Comparison of ENCODE assay signal across 8 cellular contexts in genomic region chr17:30323895-30324319, GRCh38. TPM values are rescaled to one million over a fixed set of nuclear protein-coding genes. Genes with fewer than 3 reads are reported as not detected.
DNase-seq lines count a peak whose midpoint lies in the region; ATAC-seq and TF ChIP-seq lines count a peak whose summit lies in the region.

No MANE protein-coding gene starts in this region.

- in situ Hi-C loops in GM13977 (cut with MboI; ENCODE audit: low pct_unique_long_range_greater_than_20kb, low sequenced_read_pairs, unreplicated experiment) = no loop called here

- no peaks in the 10 kb centered on the region for H3K4me1 ChIP-seq in prostate gland (replicated peaks)

- intact Hi-C loops in left colon (cut with DNase I, micrococcal nuclease) = no loop called here
- intact Hi-C loops in prostate gland (cut with DNase I) = no loop called here

- DNase-seq in GM13977 (ENCODE audit: low spot score) (peak; percentile 40), NCI-H345 treated with DMSO at 0.1 percent for 48 hours (lab: John Stamatoyannopoulos, UW; ENCODE audit: unreplicated experiment) (peak; percentile 14), activated T-cell treated with anti-CD3 and anti-CD28 coated beads for 48 hours (ENCODE audit: low read depth) (peak; percentile 11), left colon (peak in 1 of 2 donors; percentile 34), NCI-H82 (lab: John Stamatoyannopoulos, UW) (no peak), prostate gland (ENCODE audit: low spot score) (no peak)

- ATAC-seq in left colon (peak; percentile 54), HG02885 (IDR thresholded peaks at IDR 0.05; ENCODE audit: poor library complexity, unreplicated experiment) (no peak), HG03520 (IDR thresholded peaks at IDR 0.05; ENCODE audit: unreplicated experiment) (no peak)

- TF ChIP-seq CTCF in GM13977 (IDR thresholded peaks at IDR 0.05; ENCODE audit: extremely low read depth, insufficient read depth, missing control alignments) (no peak), prostate gland (IDR thresholded peaks at IDR 0.05) (no peak)

- no peak overlapping the region for H3K4me3 ChIP-seq in prostate gland

- H3K36me3 ChIP-seq in prostate gland = no peaks in the 10 kb centered on the region

- no peak overlapping the region for H3K27ac ChIP-seq in prostate gland

- no peaks in the 10 kb centered on the region for H3K27me3 ChIP-seq in prostate gland (replicated peaks; ENCODE audit: insufficient read depth)

- H3K9me3 ChIP-seq in prostate gland = no peaks in the 10 kb centered on the region

- no peak for TF ChIP-seq POLR2A in prostate gland (IDR thresholded peaks at IDR 0.05)

RNA-seq across cellular contexts. Expression of gene TMIGD1, which starts 9.9 kb away (rescaled TPM):
- total RNA-seq in left colon (100 to 1,000 TPM; 125 to 255 TPM), prostate gland (not detected)

RNA-seq across cellular contexts. Expression of gene BLMH, which starts 32.2 kb away (rescaled TPM):
- total RNA-seq in left colon (10 to 100 TPM; 17.7 to 18.8 TPM), prostate gland (10 to 100 TPM; 21.7 to 25.9 TPM)

RNA-seq across cellular contexts. Expression of gene CPD, which starts 54.8 kb away (rescaled TPM):
- total RNA-seq in left colon = 10 to 100 TPM; 79.8 to 90.8 TPM
- 100 to 1,000 TPM; 102 to 126 TPM for total RNA-seq in prostate gland

Comparison
In these comparisons a context has a peak if more than half of its experiments do, and no peak if none do; other contexts are left out.
1. DNase-seq: peak in GM13977 (single experiment), NCI-H345 treated with DMSO at 0.1 percent for 48 hours (single experiment) and activated T-cell treated with anti-CD3 and anti-CD28 coated beads for 48 hours (single experiment); none in NCI-H82 (single experiment) and prostate gland (single experiment).
2. RNA of gene TMIGD1, which starts 9.9 kb away (total RNA-seq): 125 to 255 TPM in left colon; not detected in prostate gland; every median in the first group is over 100 times any median in the second.